1 cellular context compared by ENCODE assay signal in the genomic region with DNA sequence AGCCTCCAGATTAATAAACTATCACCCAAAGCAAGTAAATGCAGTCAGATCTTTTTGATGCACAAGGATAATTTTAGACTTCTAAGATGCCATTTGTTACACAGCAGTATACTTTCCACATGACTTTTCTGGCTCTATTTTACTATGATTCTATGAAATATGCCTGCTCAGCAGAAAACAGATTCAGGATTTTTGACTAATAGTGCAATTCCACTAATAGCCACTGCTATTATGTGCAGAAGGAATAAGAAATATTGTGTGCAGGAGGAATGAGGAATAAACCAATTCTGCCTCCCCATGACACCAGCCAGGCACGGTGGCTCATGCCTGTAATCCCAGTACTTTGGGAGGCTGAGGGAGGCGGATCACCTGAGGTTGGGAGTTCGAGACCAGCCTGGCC.
TF ChIP-seq lines count a peak whose summit lies in the region.

No MANE protein-coding gene starts in this region.

TF ChIP-seq in HCT116, 20 proteins besides CTCF, POLR2A, EP300 and RAD21:
- TF ChIP-seq, protein P1, sequence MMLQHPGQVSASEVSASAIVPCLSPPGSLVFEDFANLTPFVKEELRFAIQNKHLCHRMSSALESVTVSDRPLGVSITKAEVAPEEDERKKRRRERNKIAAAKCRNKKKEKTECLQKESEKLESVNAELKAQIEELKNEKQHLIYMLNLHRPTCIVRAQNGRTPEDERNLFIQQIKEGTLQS (IDR thresholded peaks at IDR 0.05), result no peak
- TF ChIP-seq, protein P2, sequence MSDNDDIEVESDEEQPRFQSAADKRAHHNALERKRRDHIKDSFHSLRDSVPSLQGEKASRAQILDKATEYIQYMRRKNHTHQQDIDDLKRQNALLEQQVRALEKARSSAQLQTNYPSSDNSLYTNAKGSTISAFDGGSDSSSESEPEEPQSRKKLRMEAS (IDR thresholded peaks at IDR 0.05), result no peak
- TF ChIP-seq SRF (IDR thresholded peaks at IDR 0.05; ENCODE audit: low read depth), result no peak
- no peak for TF ChIP-seq TCF7L2 (IDR thresholded peaks at IDR 0.05; ENCODE audit: borderline replicate concordance, extremely low read depth, insufficient read depth, insufficient read length)
- no peak for TF ChIP-seq ELF1 (IDR thresholded peaks at IDR 0.05; ENCODE audit: borderline replicate concordance, low read depth)
- TF ChIP-seq SIN3A (IDR thresholded peaks at IDR 0.05; ENCODE audit: low read depth), result no peak
- no peak for TF ChIP-seq JUND (IDR thresholded peaks at IDR 0.05)
- TF ChIP-seq, protein P3, sequence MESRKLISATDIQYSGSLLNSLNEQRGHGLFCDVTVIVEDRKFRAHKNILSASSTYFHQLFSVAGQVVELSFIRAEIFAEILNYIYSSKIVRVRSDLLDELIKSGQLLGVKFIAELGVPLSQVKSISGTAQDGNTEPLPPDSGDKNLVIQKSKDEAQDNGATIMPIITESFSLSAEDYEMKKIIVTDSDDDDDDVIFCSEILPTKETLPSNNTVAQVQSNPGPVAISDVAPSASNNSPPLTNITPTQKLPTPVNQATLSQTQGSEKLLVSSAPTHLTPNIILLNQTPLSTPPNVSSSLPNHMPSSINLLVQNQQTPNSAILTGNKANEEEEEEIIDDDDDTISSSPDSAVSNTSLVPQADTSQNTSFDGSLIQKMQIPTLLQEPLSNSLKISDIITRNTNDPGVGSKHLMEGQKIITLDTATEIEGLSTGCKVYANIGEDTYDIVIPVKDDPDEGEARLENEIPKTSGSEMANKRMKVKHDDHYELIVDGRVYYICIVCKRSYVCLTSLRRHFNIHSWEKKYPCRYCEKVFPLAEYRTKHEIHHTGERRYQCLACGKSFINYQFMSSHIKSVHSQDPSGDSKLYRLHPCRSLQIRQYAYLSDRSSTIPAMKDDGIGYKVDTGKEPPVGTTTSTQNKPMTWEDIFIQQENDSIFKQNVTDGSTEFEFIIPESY (IDR thresholded peaks at IDR 0.05; ENCODE audit: extremely low read depth, insufficient replicate concordance, low read length), result no peak
- no peak for TF ChIP-seq CBX3 (IDR thresholded peaks at IDR 0.05; ENCODE audit: low read depth)
- TF ChIP-seq, protein P4, sequence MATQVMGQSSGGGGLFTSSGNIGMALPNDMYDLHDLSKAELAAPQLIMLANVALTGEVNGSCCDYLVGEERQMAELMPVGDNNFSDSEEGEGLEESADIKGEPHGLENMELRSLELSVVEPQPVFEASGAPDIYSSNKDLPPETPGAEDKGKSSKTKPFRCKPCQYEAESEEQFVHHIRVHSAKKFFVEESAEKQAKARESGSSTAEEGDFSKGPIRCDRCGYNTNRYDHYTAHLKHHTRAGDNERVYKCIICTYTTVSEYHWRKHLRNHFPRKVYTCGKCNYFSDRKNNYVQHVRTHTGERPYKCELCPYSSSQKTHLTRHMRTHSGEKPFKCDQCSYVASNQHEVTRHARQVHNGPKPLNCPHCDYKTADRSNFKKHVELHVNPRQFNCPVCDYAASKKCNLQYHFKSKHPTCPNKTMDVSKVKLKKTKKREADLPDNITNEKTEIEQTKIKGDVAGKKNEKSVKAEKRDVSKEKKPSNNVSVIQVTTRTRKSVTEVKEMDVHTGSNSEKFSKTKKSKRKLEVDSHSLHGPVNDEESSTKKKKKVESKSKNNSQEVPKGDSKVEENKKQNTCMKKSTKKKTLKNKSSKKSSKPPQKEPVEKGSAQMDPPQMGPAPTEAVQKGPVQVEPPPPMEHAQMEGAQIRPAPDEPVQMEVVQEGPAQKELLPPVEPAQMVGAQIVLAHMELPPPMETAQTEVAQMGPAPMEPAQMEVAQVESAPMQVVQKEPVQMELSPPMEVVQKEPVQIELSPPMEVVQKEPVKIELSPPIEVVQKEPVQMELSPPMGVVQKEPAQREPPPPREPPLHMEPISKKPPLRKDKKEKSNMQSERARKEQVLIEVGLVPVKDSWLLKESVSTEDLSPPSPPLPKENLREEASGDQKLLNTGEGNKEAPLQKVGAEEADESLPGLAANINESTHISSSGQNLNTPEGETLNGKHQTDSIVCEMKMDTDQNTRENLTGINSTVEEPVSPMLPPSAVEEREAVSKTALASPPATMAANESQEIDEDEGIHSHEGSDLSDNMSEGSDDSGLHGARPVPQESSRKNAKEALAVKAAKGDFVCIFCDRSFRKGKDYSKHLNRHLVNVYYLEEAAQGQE (IDR thresholded peaks at IDR 0.05; ENCODE audit: low read depth), result no peak
- TF ChIP-seq ZNF274 (IDR thresholded peaks at IDR 0.05; ENCODE audit: low read depth, low read length), result no peak
- no peak for TF ChIP-seq ZFX (IDR thresholded peaks at IDR 0.05)
